ENCODE assay signal across 11 cellular contexts in genomic region chr13:50892162-50892944, GRCh38. TPM values are rescaled to one million over a fixed set of nuclear protein-coding genes. Genes with fewer than 3 reads are reported as not detected.
DNase-seq lines count a peak whose midpoint lies in the region; ATAC-seq, FAIRE-seq and TF ChIP-seq lines count a peak whose summit lies in the region.
"Had no signal": no experiment of that assay in that cellular context is flagged by ENCODE, and none has a peak within 500 bp of the region (broad histone marks: within the 10 kb centered on the region; RNA-seq: fewer than 3 reads in every experiment).

No MANE protein-coding gene starts in this region.

- peak; percentile 73 for ATAC-seq in GM12878

- POLR2A ChIA-PET in GM12878 (lab: Charles Lee): interaction anchor here (0.5 to 3.2 kb wide), 6 partner anchors 18 to 813 kb away, joined by 3 to 39 read pairs (median 4); partner anchors contain the start of gene RNASEH2B

- no peak for FAIRE-seq in GM12878 (lab: Jason Lieb, UNC)

- H3K9me3 ChIP-seq in Peyer's patch: no peaks in the 10 kb centered on the region
- H3K9me3 ChIP-seq in GM12878 (replicated peaks; ENCODE audit: control insufficient read depth, insufficient read depth, low read length): no peaks in the 10 kb centered on the region; the same call in 2 of the 3 replicates
- H3K9me3 ChIP-seq in testis: no peaks in the 10 kb centered on the region

- TF ChIP-seq EP300 in GM12878 (IDR thresholded peaks at IDR 0.05; ENCODE audit: borderline replicate concordance in 1 of 2, control insufficient read depth in 1 of 2, low read depth in 2 of 2, low read length in 2 of 2): no peak

- H3K36me3 ChIP-seq in Peyer's patch: no peaks in the 10 kb centered on the region
- no peaks in the 10 kb centered on the region for H3K36me3 ChIP-seq in GM12878 (ENCODE audit: control insufficient read depth in 2 of 2, insufficient read depth in 2 of 2, low read length in 1 of 2)
- H3K36me3 ChIP-seq in testis (ENCODE audit: low read depth, missing control alignments): no peaks in the 10 kb centered on the region

- BruUV-seq in GM12878 (replicated peaks; lab: Mats Ljungman, UMichigan): no TSS peak

- DNase-seq in stimulated activated CD4-positive, alpha-beta T cell treated with anti-CD3 and anti-CD28 coated beads, Interleukin-1b, Interleukin-23, amount 100 ng/mL, for 48 hours: peak; percentile 27
- DNase-seq in stimulated activated CD4-positive, alpha-beta T cell treated with anti-CD3 and anti-CD28 coated beads, Interleukin-12 subunit alpha, Interleukin-12 subunit beta, amount 100 ng/mL, for 4 hours: no peak
- peak in 2 of 3 donors; percentile 80 to 84 for DNase-seq in Peyer's patch
- DNase-seq in GM12878 (ENCODE audit: low read depth, low spot score): no peak
- DNase-seq in testis: no peak
- DNase-seq in NCI-H1417 (lab: John Stamatoyannopoulos, UW): no peak
- DNase-seq in OCI-M1 (lab: John Stamatoyannopoulos, UW): no peak
- DNase-seq in nucleus accumbens (lab: John Stamatoyannopoulos, UW): no peak
- DNase-seq: dorsolateral prefrontal cortex, NCI-H510A, retina had no signal

- peak overlapping the region; percentile 79 for H2AFZ ChIP-seq in GM12878 (ENCODE audit: control insufficient read depth, low read depth, low read length)

- TF ChIP-seq CTCF in Peyer's patch (IDR thresholded peaks at IDR 0.05): no peak
- no peak for TF ChIP-seq CTCF in GM12878 (IDR thresholded peaks at IDR 0.05 in 2 of 3, conservative IDR thresholded peaks at IDR 0.05 in 1 of 3; ENCODE audit: control insufficient read depth in 2 of 3, extremely low read depth in 1 of 3, insufficient read depth in 1 of 3, low read depth in 3 of 3, low read length in 3 of 3)
- TF ChIP-seq CTCF in testis (IDR thresholded peaks at IDR 0.05): no peak

- peak overlapping the region in 3 of 4 donors; percentile 68 to 71 (median 68) for H3K27ac ChIP-seq in Peyer's patch
- peak overlapping the region; percentile 93 for H3K27ac ChIP-seq in GM12878 (ENCODE audit: control insufficient read depth, insufficient read depth)
- H3K27ac ChIP-seq in testis: no peak overlapping the region

- intact Hi-C loops in GM12878 (cut with micrococcal nuclease; ENCODE audit: unreplicated experiment): loop anchor here (2.0 to 5.0 kb wide), 3 partner anchors 82 to 1100 kb away; partner anchors contain the start of genes KPNA3 and TRIM13
- intact Hi-C loops in testis (cut with DNase I; ENCODE audit: low total_unique reads): no loop called here

- H3K79me2 ChIP-seq in GM12878 (ENCODE audit: control insufficient read depth, insufficient read depth, low read length): no peaks in the 10 kb centered on the region

- 2% methylated on average over 8 of the region's 8 CpGs for WGBS in GM12878 (ENCODE audit: insufficient coverage, insufficient replicate concordance, low lambda C conversion rate, missing lambda C conversion rate)
- WGBS in testis, 2 donors: 72 to 78% methylated on average over 8 of the region's 8 CpGs

- H3K4me2 ChIP-seq in GM12878 (ENCODE audit: control insufficient read depth, insufficient read depth): peak overlapping the region; percentile 78

- CTCF ChIA-PET in GM12878 (lab: Yijun Ruan, JAX): interaction anchor here (0.6 to 6.8 kb wide), 13 partner anchors 10 to 916 kb away, joined by 3 to 85 read pairs (median 4); partner anchors contain the start of gene RNASEH2B

- no peaks in the 10 kb centered on the region for H4K20me1 ChIP-seq in GM12878 (ENCODE audit: control insufficient read depth, insufficient read depth)

- H3K27me3 ChIP-seq in Peyer's patch (no peaks in the 10 kb centered on the region), GM12878 (replicated peaks in 1 of 2; ENCODE audit: control insufficient read depth in 2 of 2, insufficient read depth in 2 of 2, low read length in 1 of 2) (no peaks in the 10 kb centered on the region), testis (no peaks in the 10 kb centered on the region)
- H3K27me3 ChIP-seq: dorsolateral prefrontal cortex had no signal

- no peak for TF ChIP-seq RAD21 in GM12878 (IDR thresholded peaks at IDR 0.05; ENCODE audit: insufficient read depth, low read depth, low read length)

- TF ChIP-seq POLR2A in Peyer's patch (IDR thresholded peaks at IDR 0.05) (no peak), GM12878 (IDR thresholded peaks at IDR 0.05; ENCODE audit: low read depth, low read length) (peak; percentile 83), testis (IDR thresholded peaks at IDR 0.05) (no peak)

- SMC1A ChIA-PET in GM12878 (lab: Charles Lee; ENCODE audit: uncharacterized antibody, unreplicated experiment): interaction anchor here (0.5 to 8.8 kb wide), 19 partner anchors 9 to 968 kb away, joined by 3 to 141 read pairs (median 5); partner anchors contain the start of gene RNASEH2B

- H3K9ac ChIP-seq in GM12878 (ENCODE audit: control insufficient read depth, insufficient read depth, low read length): peak overlapping the region; percentile 58

- H3K4me1 ChIP-seq in Peyer's patch (peaks cover 0 to 12% (median 0%) of the 10 kb centered on the region in 4 donors), GM12878 (ENCODE audit: control insufficient read depth, insufficient read depth, low read length) (peaks cover 38% of the 10 kb centered on the region), testis (no peaks in the 10 kb centered on the region)

- peak overlapping the region in 1 of 4 donors; percentile 0 for H3K4me3 ChIP-seq in Peyer's patch
- H3K4me3 ChIP-seq in GM12878: peak overlapping the region; percentile 51; the same call in 1 of the 2 replicates
- H3K4me3 ChIP-seq in testis: no peak overlapping the region
- H3K4me3 ChIP-seq: dorsolateral prefrontal cortex had no signal

- RAD21 ChIA-PET in GM12878 (lab: Charles Lee; ENCODE audit: unreplicated experiment): interaction anchor here (0.8 to 5.0 kb wide), 18 partner anchors 16 to 895 kb away, joined by 3 to 77 read pairs (median 4); partner anchors contain the start of gene INTS6

- in situ Hi-C loops in GM12878 (cut with MboI): no loop called here

TF ChIP-seq in GM12878, 131 proteins besides CTCF, POLR2A, EP300 and RAD21 (continues in another document):
- TF ChIP-seq CEBPB (IDR thresholded peaks at IDR 0.05; ENCODE audit: borderline replicate concordance in 1 of 2, low read depth in 2 of 2, low read length in 2 of 2) (no peak), NBN (IDR thresholded peaks at IDR 0.05) (peak; percentile 22; the same call in 1 of the 2 replicates), MTA3 (IDR thresholded peaks at IDR 0.05; ENCODE audit: borderline replicate concordance, low read length) (peak; percentile 57; the same call in 1 of the 2 replicates), ZNF384 (IDR thresholded peaks at IDR 0.05; ENCODE audit: borderline replicate concordance, low read depth, low read length) (peak; percentile 40; the same call in 1 of the 2 replicates), RUNX3 (IDR thresholded peaks at IDR 0.05; ENCODE audit: low read length) (peak; percentile 46), PML (IDR thresholded peaks at IDR 0.05; ENCODE audit: low read length) (0 out of 2 replicates have a peak, but pooled peaks have one; percentile 26), NFIC (IDR thresholded peaks at IDR 0.05; ENCODE audit: low read depth, low read length) (peak; percentile 31; the same call in 1 of the 2 replicates), SREBF1 (IDR thresholded peaks at IDR 0.05; ENCODE audit: low read length) (no peak), SP1 (IDR thresholded peaks at IDR 0.05; ENCODE audit: low read depth, low read length) (peak; percentile 11), YY1 (IDR thresholded peaks at IDR 0.05; ENCODE audit: low read depth, low read length) (peak; percentile 90), POLR2AphosphoS2 (IDR thresholded peaks at IDR 0.05; ENCODE audit: low read depth, low read length) (no peak), IKZF2 (IDR thresholded peaks at IDR 0.05) (peak; percentile 29 to 35; a peak in 1 of 4 replicates)

RNA-seq across cellular contexts. Expression of gene RNASEH2B, which starts 17.2 kb away (rescaled TPM):
- total RNA-seq in Peyer's patch (10 to 100 TPM; 20.0 to 88.3 (median 28.2) TPM), GM12878 (2014; rRNA removed) (89.0 and 109 TPM in 2 replicates), GM12878 (2014; rRNA removed; fragmentation: Illumina TruSeq; extraction: Trizol) (126 and 129 TPM in 2 replicates), GM12878 (2021) (70.1 and 71.8 TPM in 2 replicates), testis (10 to 100 TPM; 38.2 to 43.4 TPM)
- 180 and 186 TPM in 2 replicates for total RNA-seq in GM12878 (2013; cell fraction: nucleolus; rRNA removed)
- polyA plus RNA-seq in GM12878 (2011; ENCODE audit: low read depth): 40.5 TPM
- polyA plus RNA-seq in GM12878 (2011; rRNA removed) (106 and 158 TPM in 2 replicates), GM12878 (2014; fragmentation: Illumina TruSeq; extraction: Trizol) (148 and 164 TPM in 2 replicates), GM12878 (2014; fragmentation: Nextera tagmentation; extraction: Ambion mirVana) (10 to 100 TPM; 64.9 to 73.5 TPM), GM12878 (2014; rRNA removed) (61.6 and 78.7 TPM in 2 replicates), GM12878 (2016; fragmentation: Nextera tagmentation; extraction: Ambion mirVana) (100 to 1,000 TPM; 115 to 140 TPM), testis (ENCODE audit: insufficient read depth, low read depth, low replicate concordance) (52.3 TPM)
- 29.8 and 36.2 TPM in 2 replicates for polyA plus RNA-seq in GM12878 (2011; cell fraction: cytosol; rRNA removed)
- polyA plus RNA-seq in GM12878 (2011; cell fraction: nucleus; rRNA removed): 56.4 and 58.2 TPM in 2 replicates
- 64.6 and 76.0 TPM in 2 replicates for polyA plus RNA-seq in GM12878 (2012)
- polyA minus RNA-seq in GM12878 (2011; rRNA and poly(A)+ RNA removed): 50.7 and 57.1 TPM in 2 replicates
- 11.8 and 15.8 TPM in 2 replicates for polyA minus RNA-seq in GM12878 (2011; cell fraction: cytosol; rRNA and poly(A)+ RNA removed)
- 103 and 164 TPM in 2 replicates for polyA minus RNA-seq in GM12878 (2011; cell fraction: nucleus; rRNA and poly(A)+ RNA removed)

RNA-seq across cellular contexts. Expression of gene DLEU7, which starts 48.9 kb away (rescaled TPM):
- total RNA-seq in Peyer's patch (1 to 10 TPM in 1 of 4 donors, not detected in 3; 1.2 TPM), GM12878 (2014; rRNA removed) (not detected in 2 replicates), GM12878 (2014; rRNA removed; fragmentation: Illumina TruSeq; extraction: Trizol) (not detected in 2 replicates), GM12878 (2021) (not detected in 2 replicates), testis (under 1 TPM; 0.71 to 0.81 TPM)
- total RNA-seq in GM12878 (2013; cell fraction: nucleolus; rRNA removed): not detected in 2 replicates
- polyA plus RNA-seq in GM12878 (2011; ENCODE audit: low read depth): not detected
- polyA plus RNA-seq in GM12878 (2011; rRNA removed) (not detected in 2 replicates), GM12878 (2014; fragmentation: Illumina TruSeq; extraction: Trizol) (not detected in 2 replicates), GM12878 (2014; fragmentation: Nextera tagmentation; extraction: Ambion mirVana) (not detected), GM12878 (2014; rRNA removed) (not detected in 2 replicates), GM12878 (2016; fragmentation: Nextera tagmentation; extraction: Ambion mirVana) (not detected), testis (ENCODE audit: insufficient read depth, low read depth, low replicate concordance) (0.47 TPM)
- not detected in 2 replicates for polyA plus RNA-seq in GM12878 (2011; cell fraction: cytosol; rRNA removed)
- not detected in 2 replicates for polyA plus RNA-seq in GM12878 (2011; cell fraction: nucleus; rRNA removed)
- not detected in 2 replicates for polyA plus RNA-seq in GM12878 (2012)
- polyA minus RNA-seq in GM12878 (2011; rRNA and poly(A)+ RNA removed): not detected in 2 replicates
- not detected in 2 replicates for polyA minus RNA-seq in GM12878 (2011; cell fraction: cytosol; rRNA and poly(A)+ RNA removed)
- polyA minus RNA-seq in GM12878 (2011; cell fraction: nucleus; rRNA and poly(A)+ RNA removed): not detected in 2 replicates

Comparison
In these comparisons a context has a peak if more than half of its experiments do, and no peak if none do; other contexts are left out.
1. DNase-seq: peak in stimulated activated CD4-positive, alpha-beta T cell treated with anti-CD3 and anti-CD28 coated beads, Interleukin-1b, Interleukin-23, amount 100 ng/mL, for 48 hours (single experiment) and Peyer's patch (2 of 3); none in stimulated activated CD4-positive, alpha-beta T cell treated with anti-CD3 and anti-CD28 coated beads, Interleukin-12 subunit alpha, Interleukin-12 subunit beta, amount 100 ng/mL, for 4 hours (single experiment), GM12878 (single experiment), testis (single experiment), NCI-H1417 (0 of 3), OCI-M1 (single experiment) and nucleus accumbens (0 of 56).
2. H3K27ac ChIP-seq: peak in Peyer's patch (3 of 4) and GM12878 (single experiment); none in testis (0 of 2).